Comparison of ENCODE assay signal across 1 cellular context in genomic region chr17:81394831-81395599, GRCh38.
TF ChIP-seq lines count a peak whose summit lies in the region.

TSS of gene BAHCC1 (plus strand) at chr17:81395457. CDS start at chr17:81399740, 4,283 bp downstream.

TF ChIP-seq in HepG2, 621 proteins besides CTCF, POLR2A, EP300 and RAD21 (continued from another document and continues in another):
- TF ChIP-seq ZNF280D (CRISPR knock-in tag; IDR thresholded peaks at IDR 0.05) = no peak; the same call in 1 of the 2 replicates
- TF ChIP-seq ZNF703 (CRISPR knock-in tag; IDR thresholded peaks at IDR 0.05; ENCODE audit: borderline replicate concordance) = no peak
- TF ChIP-seq ZBTB7B (CRISPR knock-in tag; IDR thresholded peaks at IDR 0.05) = no peak; the same call in 1 of the 2 replicates
- TF ChIP-seq ZSCAN20 (CRISPR knock-in tag; IDR thresholded peaks at IDR 0.05; ENCODE audit: borderline replicate concordance) = no peak
- peak; percentile 71 for TF ChIP-seq ELF3 (CRISPR knock-in tag; IDR thresholded peaks at IDR 0.05)
- no peak for TF ChIP-seq ZNF317 (CRISPR knock-in tag; IDR thresholded peaks at IDR 0.05)
- no peak; the same call in 1 of the 2 replicates for TF ChIP-seq ZNF691 (CRISPR knock-in tag; IDR thresholded peaks at IDR 0.05; ENCODE audit: borderline replicate concordance, low read depth)
- TF ChIP-seq MED8 (CRISPR knock-in tag; IDR thresholded peaks at IDR 0.05; ENCODE audit: insufficient replicate concordance) = no peak
- peak; percentile 91 for TF ChIP-seq TMF1 (CRISPR knock-in tag; IDR thresholded peaks at IDR 0.05; ENCODE audit: low read depth)
- peak; percentile 77; the same call in 1 of the 2 replicates for TF ChIP-seq GABPB1 (CRISPR knock-in tag; IDR thresholded peaks at IDR 0.05)
- peak; percentile 68; the same call in 1 of the 2 replicates for TF ChIP-seq RFXAP (CRISPR knock-in tag; IDR thresholded peaks at IDR 0.05; ENCODE audit: borderline replicate concordance)
- no peak for TF ChIP-seq NKX3-1 (CRISPR knock-in tag; IDR thresholded peaks at IDR 0.05)
- peak; percentile 77 for TF ChIP-seq ELF1 (CRISPR knock-in tag; IDR thresholded peaks at IDR 0.05)
- peak; percentile 68; the same call in 1 of the 2 replicates for TF ChIP-seq YEATS2 (CRISPR knock-in tag; IDR thresholded peaks at IDR 0.05; ENCODE audit: borderline replicate concordance)
- no peak; the same call in 1 of the 2 replicates for TF ChIP-seq ZNF777 (CRISPR knock-in tag; IDR thresholded peaks at IDR 0.05)
- no peak for TF ChIP-seq POGZ (CRISPR knock-in tag; IDR thresholded peaks at IDR 0.05)
- TF ChIP-seq CHD4 (IDR thresholded peaks at IDR 0.05; ENCODE audit: borderline replicate concordance, low read length) = no peak
- no peak; the same call in 1 of the 2 replicates for TF ChIP-seq ZNF235 (CRISPR knock-in tag; IDR thresholded peaks at IDR 0.05; ENCODE audit: borderline replicate concordance)
- peak; percentile 60 for TF ChIP-seq THAP11 (CRISPR knock-in tag; IDR thresholded peaks at IDR 0.05)
- TF ChIP-seq ARNTL (CRISPR knock-in tag; IDR thresholded peaks at IDR 0.05) = peak; percentile 89
- no peak for TF ChIP-seq DNMT1 (CRISPR knock-in tag; IDR thresholded peaks at IDR 0.05)
- no peak for TF ChIP-seq TRIM22 (IDR thresholded peaks at IDR 0.05)
- no peak for TF ChIP-seq GLMP (CRISPR knock-in tag; IDR thresholded peaks at IDR 0.05; ENCODE audit: borderline replicate concordance)
- TF ChIP-seq PREB (CRISPR knock-in tag; IDR thresholded peaks at IDR 0.05) = no peak
- peak; percentile 44; the same call in 1 of the 2 replicates for TF ChIP-seq ZBTB33 (CRISPR knock-in tag; IDR thresholded peaks at IDR 0.05)
- TF ChIP-seq SATB2 (CRISPR knock-in tag; IDR thresholded peaks at IDR 0.05) = no peak
- no peak for TF ChIP-seq HOXD1 (CRISPR knock-in tag; IDR thresholded peaks at IDR 0.05)
- peak; percentile 59 for TF ChIP-seq ZNF883 (CRISPR knock-in tag; IDR thresholded peaks at IDR 0.05; ENCODE audit: not compliant biosample characterization)
- peak; percentile 99 for TF ChIP-seq ZC3H13 (CRISPR knock-in tag; IDR thresholded peaks at IDR 0.05)
- peak; percentile 48; the same call in 1 of the 2 replicates for TF ChIP-seq JDP2 (CRISPR knock-in tag; IDR thresholded peaks at IDR 0.05; ENCODE audit: borderline replicate concordance)
- peak; percentile 74 for TF ChIP-seq ZBTB14 (CRISPR knock-in tag; IDR thresholded peaks at IDR 0.05)
- TF ChIP-seq ZNF609 (CRISPR knock-in tag; IDR thresholded peaks at IDR 0.05; ENCODE audit: borderline replicate concordance) = peak; percentile 70; the same call in 1 of the 2 replicates
- no peak for TF ChIP-seq ZNF737 (CRISPR knock-in tag; IDR thresholded peaks at IDR 0.05; ENCODE audit: borderline replicate concordance)
- TF ChIP-seq RFX5 (IDR thresholded peaks at IDR 0.05; ENCODE audit: low read depth, low read length) = peak; percentile 74
- TF ChIP-seq NR2F1 (CRISPR knock-in tag; IDR thresholded peaks at IDR 0.05) = no peak
- peak; percentile 22; the same call in 1 of the 2 replicates for TF ChIP-seq PATZ1 (CRISPR knock-in tag; IDR thresholded peaks at IDR 0.05)
- peak; percentile 68; the same call in 1 of the 2 replicates for TF ChIP-seq TFE3 (CRISPR knock-in tag; IDR thresholded peaks at IDR 0.05)
- no peak; the same call in 1 of the 2 replicates for TF ChIP-seq SP140L (CRISPR knock-in tag; IDR thresholded peaks at IDR 0.05; ENCODE audit: borderline replicate concordance)
- TF ChIP-seq AHR (CRISPR knock-in tag; IDR thresholded peaks at IDR 0.05) = peak; percentile 69; the same call in 1 of the 2 replicates
- TF ChIP-seq HHEX (CRISPR knock-in tag; IDR thresholded peaks at IDR 0.05) = peak; percentile 32; the same call in 1 of the 2 replicates
- no peak for TF ChIP-seq ZNF644 (CRISPR knock-in tag; IDR thresholded peaks at IDR 0.05; ENCODE audit: low read depth)
- TF ChIP-seq TBX2 (CRISPR knock-in tag; IDR thresholded peaks at IDR 0.05; ENCODE audit: borderline replicate concordance) = peak; percentile 89
- TF ChIP-seq ZNF781 (CRISPR knock-in tag; IDR thresholded peaks at IDR 0.05; ENCODE audit: borderline replicate concordance, not compliant biosample characterization) = peak; percentile 94
- peak; percentile 97 for TF ChIP-seq RNF2 (conservative IDR thresholded peaks at IDR 0.05; ENCODE audit: low read depth)
